8 cellular contexts compared by ENCODE assay signal in genomic region chr6:139533573-139534471, GRCh38.
DNase-seq lines count a peak whose midpoint lies in the region; ATAC-seq, FAIRE-seq and TF ChIP-seq lines count a peak whose summit lies in the region.

No MANE protein-coding gene starts in this region.

- H3K4me1 ChIP-seq in Peyer's patch (peaks cover 0 to 38% (median 2%) of the 10 kb centered on the region in 4 donors), pancreas (peaks cover 9 to 30% (median 10%) of the 10 kb centered on the region in 3 donors), BE2C (no peaks in the 10 kb centered on the region)

- H3K4me3 ChIP-seq in Peyer's patch: peak overlapping the region in 2 of 4 donors; percentile 29 to 37
- H3K4me3 ChIP-seq in epithelial cell of esophagus (ENCODE audit: low read length): peak overlapping the region; percentile 1
- peak overlapping the region in 2 of 4 donors; percentile 13 to 25 for H3K4me3 ChIP-seq in pancreas
- no peak overlapping the region for H3K4me3 ChIP-seq in BE2C (ENCODE audit: low read depth, low read length)

- H3K36me3 ChIP-seq in Peyer's patch (no peaks in the 10 kb centered on the region), pancreas (no peaks in the 10 kb centered on the region), BE2C (no peaks in the 10 kb centered on the region)

- TF ChIP-seq CTCF in Peyer's patch (IDR thresholded peaks at IDR 0.05) (no peak), epithelial cell of esophagus (IDR thresholded peaks at IDR 0.05; ENCODE audit: insufficient read depth, low read depth, low read length, missing control alignments) (no peak), pancreas (IDR thresholded peaks at IDR 0.05) (no peak), BE2C (IDR thresholded peaks at IDR 0.05; ENCODE audit: low read depth, low read length) (no peak)

- H3K9me3 ChIP-seq in Peyer's patch (no peaks in the 10 kb centered on the region), pancreas (no peaks in the 10 kb centered on the region), BE2C (no peaks in the 10 kb centered on the region)

- intact Hi-C loops in pancreas (cut with DNase I): no loop called here

- FAIRE-seq in pancreas (lab: Jason Lieb, UNC): no peak

- DNase-seq in Peyer's patch (peak in 2 of 3 donors; percentile 73 to 84), epithelial cell of esophagus (ENCODE audit: low read depth) (peak; percentile 70), pancreas (peak in 3 of 6 donors; percentile 23 to 62 (median 40)), NCI-H2029 (lab: John Stamatoyannopoulos, UW) (no peak), BE2C (no peak)

- WGBS in pancreas, 2 donors: 22 to 36% methylated on average over 11 of the region's 11 CpGs

- ATAC-seq in GM18517 (IDR thresholded peaks at IDR 0.05; ENCODE audit: unreplicated experiment): peak; percentile 14
- ATAC-seq in pancreas: peak; percentile 61 to 75 (median 71)
- ATAC-seq in HG02884 (IDR thresholded peaks at IDR 0.05; ENCODE audit: unreplicated experiment): no peak
- no peak for ATAC-seq in GM19035 (IDR thresholded peaks at IDR 0.05; ENCODE audit: unreplicated experiment)

- TF ChIP-seq POLR2A in Peyer's patch (IDR thresholded peaks at IDR 0.05): peak; percentile 33 to 34

- H3K27ac ChIP-seq in Peyer's patch (peak overlapping the region; percentile 28 to 83 (median 68)), pancreas (peak overlapping the region; percentile 16 to 78 (median 56))

- H3K27me3 ChIP-seq in Peyer's patch: no peaks in the 10 kb centered on the region
- H3K27me3 ChIP-seq in pancreas: no peaks in the 10 kb centered on the region
- no peaks in the 10 kb centered on the region for H3K27me3 ChIP-seq in BE2C

Comparison
In these comparisons a context has a peak if more than half of its experiments do, and no peak if none do; other contexts are left out.
1. ATAC-seq: peak in GM18517 (single experiment) and pancreas (4 of 4); none in HG02884 (single experiment) and GM19035 (single experiment).
2. DNase-seq: peak in Peyer's patch (2 of 3) and epithelial cell of esophagus (single experiment); none in NCI-H2029 (single experiment) and BE2C (single experiment).